ENCODE assay signal across 8 cellular contexts in genomic region chr3:186929676-186930075, GRCh38. TPM values are rescaled to one million over a fixed set of nuclear protein-coding genes. Genes with fewer than 3 reads are reported as not detected.
A peak's percentile ranks its signal among the peaks of the same experiment; 100 is the strongest.
DNase-seq lines count a peak whose midpoint lies in the region; ATAC-seq and TF ChIP-seq lines count a peak whose summit lies in the region.

No MANE protein-coding gene starts in this region.

- POLR2A ChIA-PET in IMR-90 (lab: Charles Lee; ENCODE audit: unreplicated experiment): no interaction called here

- no TSS peak for BruUV-seq in IMR-90 (replicated peaks; lab: Mats Ljungman, UMichigan)

- H3K4me1 ChIP-seq in ACC112 (ENCODE audit: control insufficient read depth, insufficient read depth, low read length, unreplicated experiment) (peaks cover 8% of the 10 kb centered on the region), IMR-90 (ENCODE audit: control insufficient read depth, insufficient read depth, low read length) (no peaks in the 10 kb centered on the region; the same call in 1 of the 2 replicates)

- WGBS in IMR-90 (ENCODE audit: extremely low coverage in 2 of 2, insufficient read length in 1 of 2), 2 experiments: no CpG with 5 or more reads among the region's 11 CpGs

- in situ Hi-C loops in IMR-90 (cut with MboI; ENCODE audit: low sequenced_read_pairs): no loop called here

- TF ChIP-seq CTCF in IMR-90 (conservative IDR thresholded peaks at IDR 0.05; ENCODE audit: low read depth, low read length) (no peak), chondrocyte (IDR thresholded peaks at IDR 0.05) (no peak)

- H3K36me3 Mint-ChIP-seq in chondrocyte (ENCODE audit: low read depth): no peaks in the 10 kb centered on the region
- peaks cover 0 to 5% of the 10 kb centered on the region in 2 donors for H3K36me3 Mint-ChIP-seq in naive B cell

- H3K79me2 ChIP-seq in ACC112 (ENCODE audit: control insufficient read depth, insufficient read depth, low read length, unreplicated experiment): no peaks in the 10 kb centered on the region

- DNase-seq in IMR-90 (no peak), chondrocyte (ENCODE audit: low spot score) (no peak), naive B cell (no peak), NCI-H510A treated with DMSO at 0.1 percent for 48 hours (lab: John Stamatoyannopoulos, UW) (no peak), AG20443 (ENCODE audit: low spot score) (no peak)

- peak overlapping the region; percentile 31; the same call in 1 of the 2 replicates for H3K23ac ChIP-seq in IMR-90 (ENCODE audit: low read depth, low read length)

- no peak overlapping the region for H3K9ac ChIP-seq in IMR-90 (ENCODE audit: low read depth, low read length)

- no peaks in the 10 kb centered on the region; the same call in 1 of the 2 replicates for H4K20me1 ChIP-seq in IMR-90 (ENCODE audit: insufficient read depth, low read length)

- no peak overlapping the region for H4K8ac ChIP-seq in IMR-90 (ENCODE audit: low read depth in 2 of 2, low read length in 2 of 2)

- H3K27me3 ChIP-seq in ACC112 (ENCODE audit: insufficient read depth, low read length) (no peaks in the 10 kb centered on the region), IMR-90 (ENCODE audit: control insufficient read depth, insufficient read depth, low read length) (peaks cover 19% of the 10 kb centered on the region)

- no peak overlapping the region for H2AK5ac ChIP-seq in IMR-90 (ENCODE audit: low read depth, low read length)

- ATAC-seq in IMR-90 (ENCODE audit: low read depth) (no peak), naive B cell (ENCODE audit: low read depth in 2 of 2) (no peak), HG03378 (IDR thresholded peaks at IDR 0.05; ENCODE audit: unreplicated experiment) (no peak), HG02938 (IDR thresholded peaks at IDR 0.05; ENCODE audit: unreplicated experiment) (no peak)

- H3K4me3 Mint-ChIP-seq in chondrocyte (ENCODE audit: unreplicated experiment) (peak overlapping the region; percentile 93), naive B cell (peak overlapping the region; percentile 97 to 100 (median 99))

- no peak overlapping the region for H2BK20ac ChIP-seq in IMR-90 (ENCODE audit: low read depth, low read length)

- CTCF ChIA-PET in IMR-90 (lab: Yijun Ruan, JAX): no interaction called here

- no peak overlapping the region for H2AK9ac ChIP-seq in IMR-90 (replicated peaks; ENCODE audit: low read depth, low read length, poor library complexity)

- H3K18ac ChIP-seq in IMR-90 (ENCODE audit: low read depth, low read length): no peak overlapping the region

- no peak overlapping the region for H2BK15ac ChIP-seq in IMR-90 (ENCODE audit: low read depth, low read length)

- no peak overlapping the region for H4K91ac ChIP-seq in IMR-90 (ENCODE audit: insufficient read depth, low read depth, low read length)

- intact Hi-C loops in IMR-90 (cut with micrococcal nuclease): loop anchor here (2.0 kb wide), 1 partner anchor 103 kb away; no protein-coding TSS in a partner anchor

- H3K14ac ChIP-seq in IMR-90 (replicated peaks; ENCODE audit: low read depth, low read length): no peak overlapping the region

- H3K9me3 Mint-ChIP-seq in chondrocyte (ENCODE audit: low read depth): no peaks in the 10 kb centered on the region
- H3K9me3 Mint-ChIP-seq in naive B cell: peaks cover 0 to 4% (median 0%) of the 10 kb centered on the region in 7 donors

- no peak for TF ChIP-seq POLR2A in IMR-90 (IDR thresholded peaks at IDR 0.05; ENCODE audit: low read depth, low read length)

- H3K27ac Mint-ChIP-seq in chondrocyte (ENCODE audit: unreplicated experiment): no peak overlapping the region
- peak overlapping the region in 5 of 6 donors; percentile 15 to 99 (median 94) for H3K27ac Mint-ChIP-seq in naive B cell

- H3K9me3 ChIP-seq in IMR-90 (ENCODE audit: control insufficient read depth, insufficient read depth, low read length): no peaks in the 10 kb centered on the region

- no peak overlapping the region for H4K5ac ChIP-seq in IMR-90 (ENCODE audit: low read depth, low read length)

- H3K27ac ChIP-seq in ACC112 (ENCODE audit: low read depth, low read length) (no peak overlapping the region), IMR-90 (ENCODE audit: insufficient read depth, low read length) (no peak overlapping the region)

- dilution Hi-C loops in IMR-90 (cut with HindIII; ENCODE audit: low sequenced_read_pairs, unreplicated experiment): no loop called here

- H3K4me1 Mint-ChIP-seq in chondrocyte (ENCODE audit: low read depth) (peaks cover 26% of the 10 kb centered on the region), naive B cell (peaks cover 48 to 62% (median 56%) of the 10 kb centered on the region in 3 donors)

- H3K79me1 ChIP-seq in IMR-90 (ENCODE audit: low read depth in 1 of 2, low read length in 2 of 2): no peaks in the 10 kb centered on the region

- H3K56ac ChIP-seq in IMR-90 (ENCODE audit: extremely low read depth, insufficient read depth, low read length): no peak overlapping the region

- peak overlapping the region; percentile 83; the same call in 1 of the 2 replicates for H3K4me2 ChIP-seq in IMR-90 (ENCODE audit: low read depth, low read length)

- H2AFZ ChIP-seq in ACC112 (ENCODE audit: low read length, unreplicated experiment) (peak overlapping the region; percentile 44), IMR-90 (replicated peaks; ENCODE audit: low read length, poor library complexity) (peak overlapping the region; percentile 94)

- no peak overlapping the region for H2BK5ac ChIP-seq in IMR-90 (ENCODE audit: low read depth, low read length, poor library complexity, severe bottlenecking)

- no peak for TF ChIP-seq RAD21 in IMR-90 (IDR thresholded peaks at IDR 0.05; ENCODE audit: low read length)

- H3K4ac ChIP-seq in IMR-90 (ENCODE audit: low read depth, low read length): no peak overlapping the region

- H3K9me1 ChIP-seq in IMR-90 (ENCODE audit: insufficient read depth, low read length): no peaks in the 10 kb centered on the region

- H3K36me3 ChIP-seq in ACC112 (ENCODE audit: insufficient read depth, low read length) (no peaks in the 10 kb centered on the region), IMR-90 (ENCODE audit: control insufficient read depth, insufficient read depth, low read length) (no peaks in the 10 kb centered on the region)

- no peaks in the 10 kb centered on the region for H3K27me3 Mint-ChIP-seq in chondrocyte (ENCODE audit: low read depth)
- no peaks in the 10 kb centered on the region for H3K27me3 Mint-ChIP-seq in naive B cell

- H2BK120ac ChIP-seq in IMR-90 (ENCODE audit: low read depth, low read length): no peak overlapping the region

- peak overlapping the region; percentile 84 for H3K4me3 ChIP-seq in ACC112 (ENCODE audit: low read depth, low read length)
- H3K4me3 ChIP-seq in IMR-90 (ENCODE audit: insufficient read depth, low read depth, low read length): peak overlapping the region; percentile 53; the same call in 1 of the 2 replicates

TF ChIP-seq in IMR-90, 13 proteins besides CTCF, POLR2A, EP300 and RAD21:
- no peak for TF ChIP-seq SMC3 (IDR thresholded peaks at IDR 0.05; ENCODE audit: low read depth, low read length)
- TF ChIP-seq RCOR1 (IDR thresholded peaks at IDR 0.05; ENCODE audit: insufficient replicate concordance, low read length): no peak
- TF ChIP-seq NFE2L2 (IDR thresholded peaks at IDR 0.05; ENCODE audit: low read depth, low read length): no peak
- no peak for TF ChIP-seq MAFK (IDR thresholded peaks at IDR 0.05; ENCODE audit: low read depth, low read length)
- no peak for TF ChIP-seq ELK1 (IDR thresholded peaks at IDR 0.05; ENCODE audit: borderline replicate concordance, low read depth, low read length)
- TF ChIP-seq USF2 (IDR thresholded peaks at IDR 0.05; ENCODE audit: low read depth, low read length): no peak
- TF ChIP-seq BHLHE40 (IDR thresholded peaks at IDR 0.05; ENCODE audit: low read depth, low read length): no peak
- TF ChIP-seq MXI1 (IDR thresholded peaks at IDR 0.05; ENCODE audit: borderline replicate concordance, low read depth, low read length): no peak
- TF ChIP-seq CHD1 (IDR thresholded peaks at IDR 0.05; ENCODE audit: low read depth, low read length): no peak
- no peak for TF ChIP-seq MAZ (IDR thresholded peaks at IDR 0.05; ENCODE audit: borderline replicate concordance, low read depth, low read length)
- no peak for TF ChIP-seq RFX5 (IDR thresholded peaks at IDR 0.05; ENCODE audit: low read depth, low read length)
- no peak for TF ChIP-seq FOS (IDR thresholded peaks at IDR 0.05; ENCODE audit: low read depth, low read length)
- TF ChIP-seq CEBPB (IDR thresholded peaks at IDR 0.05; ENCODE audit: low read depth, low read length): no peak

RNA-seq across cellular contexts. Expression of gene ST6GAL1, which starts 0.7 kb away (rescaled TPM):
- total RNA-seq in IMR-90 (2012; rRNA removed) (1.4 and 1.7 TPM in 2 replicates), chondrocyte (21.9 to 36.6 TPM (median 33.9 TPM) in 3 replicates)
- polyA plus RNA-seq in IMR-90 (2012; rRNA removed) (2.5 and 2.9 TPM in 2 replicates), naive B cell (ENCODE audit: low read depth in 6 of 6) (100 to 1,000 TPM; 210 to 330 (median 253) TPM)
- 1.1 and 1.5 TPM in 2 replicates for polyA plus RNA-seq in IMR-90 (2012; cell fraction: cytosol; rRNA removed)
- polyA plus RNA-seq in IMR-90 (2012; cell fraction: nucleus; rRNA removed; ENCODE audit: low replicate concordance): 1.3 and 2.8 TPM in 2 replicates
